In the genomic region with DNA sequence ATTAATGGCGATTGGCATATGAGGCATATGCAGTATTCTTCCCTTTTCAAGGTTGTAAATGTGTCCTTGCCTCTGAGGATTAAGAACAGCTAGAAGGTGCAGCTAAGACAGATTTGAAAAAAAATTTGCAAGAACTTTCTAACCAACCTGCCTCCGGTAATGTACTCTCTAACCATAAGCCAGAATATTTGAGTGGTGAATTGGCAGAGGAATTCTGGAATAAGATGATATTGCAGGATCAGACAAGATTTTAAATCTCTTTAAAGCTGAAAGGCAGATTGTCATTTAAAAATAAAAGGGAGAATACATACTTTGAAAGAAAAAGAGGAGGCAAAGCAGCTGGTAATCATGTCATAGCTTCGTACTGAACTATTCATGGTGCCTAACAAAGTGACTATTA, we compare ENCODE assay signal across 40 cellular contexts. TPM values are rescaled to one million over a fixed set of nuclear protein-coding genes. Genes with fewer than 3 reads are reported as not detected.
"Had no signal": no experiment of that assay in that cellular context is flagged by ENCODE, and none has a peak within 500 bp of the region (broad histone marks: within the 10 kb centered on the region; RNA-seq: fewer than 3 reads in every experiment).

No MANE protein-coding gene starts in this region.

- H3K4me2 ChIP-seq: KMS-11 had no signal

- H3K4me3 ChIP-seq: MG63 had no signal

- H3K9me3 ChIP-seq: MG63 had no signal

- H3K27ac ChIP-seq: KMS-11 had no signal

- H3K36me3 ChIP-seq: MG63 had no signal

- DNase-seq: Karpas-422, Kasumi-1, KBM-7, KG1, MG63, MM.1S, MV-4-11, NCI-H1048, NCI-H1092, NCI-H1092 treated with DMSO at 0.1 percent for 48 hours, NCI-H1105, NCI-H1105 treated with DMSO at 0.1 percent for 48 hours, NCI-H1417, NCI-H1417 treated with DMSO at 0.1 percent for 48 hours, NCI-H1436, NCI-H1436 treated with DMSO at 0.1 percent for 48 hours, NCI-H146, NCI-H1694, NCI-H1694 treated with DMSO at 0.1 percent for 48 hours, NCI-H187, NCI-H187 treated with DMSO at 0.1 percent for 48 hours, NCI-H1930, NCI-H2029, NCI-H2029 treated with DMSO at 0.1 percent for 48 hours, NCI-H2081, NCI-H2081 treated with DMSO at 0.1 percent for 48 hours, NCI-H2107, NCI-H2171, NCI-H2171 treated with DMSO at 0.1 percent for 48 hours, NCI-H2227 treated with DMSO at 0.1 percent for 48 hours, NCI-H226, NCI-H345, NCI-H446, NCI-H446 treated with DMSO at 0.1 percent for 48 hours, NCI-H510A had no signal

- H3K9ac ChIP-seq: KMS-11 had no signal

RNA-seq across cellular contexts. Expression of a gene that starts 29.2 kb away (rescaled TPM):
- total RNA-seq: LHCN-M2, M059J, MCF 10A, NCI-H460 had no signal
